In the genomic region with DNA sequence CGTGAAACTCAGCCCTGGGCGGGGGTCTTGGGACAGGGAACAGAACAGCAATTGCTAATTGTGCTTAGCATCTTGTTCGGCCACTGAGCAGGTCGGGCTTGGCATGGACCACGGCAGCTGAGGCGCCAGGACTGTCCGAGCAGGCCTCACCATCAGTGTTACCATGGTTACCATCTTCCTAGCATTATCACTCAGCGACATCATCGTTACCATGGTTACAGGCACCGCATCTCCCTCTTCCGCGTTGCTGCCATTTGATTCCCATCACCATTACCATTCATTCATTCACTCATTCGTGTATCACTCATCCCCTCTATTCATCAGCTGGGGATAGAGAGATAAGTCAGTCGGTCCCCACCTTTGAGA, we compare ENCODE assay signal across 10 cellular contexts.
DNase-seq lines count a peak whose midpoint lies in the region; TF ChIP-seq lines count a peak whose summit lies in the region.
"Had no signal": no experiment of that assay in that cellular context is flagged by ENCODE, and none has a peak within 500 bp of the region (broad histone marks: within the 10 kb centered on the region; RNA-seq: fewer than 3 reads in every experiment).

No MANE protein-coding gene starts in this region.

- TF ChIP-seq CTCF in endodermal cell (conservative IDR thresholded peaks at IDR 0.05) = no peak
- no peak for TF ChIP-seq CTCF in spleen (IDR thresholded peaks at IDR 0.05 in 8 of 11, conservative IDR thresholded peaks at IDR 0.05 in 3 of 11)

- no peak overlapping the region for H3K9ac ChIP-seq in endodermal cell (ENCODE audit: extremely low read depth, low read length, poor library complexity, severe bottlenecking)

- peaks cover 11% of the 10 kb centered on the region for H3K4me1 Mint-ChIP-seq in endodermal cell

- H3K27me3 ChIP-seq in endodermal cell (ENCODE audit: control insufficient read depth, insufficient read depth, low read length, poor library complexity, severe bottlenecking) (peaks cover 36% of the 10 kb centered on the region), spleen (replicated peaks in 1 of 7) (peaks cover 0 to 19% (median 0%) of the 10 kb centered on the region in 7 donors)

- H3K4me3 ChIP-seq in endodermal cell (ENCODE audit: low read length) (no peak overlapping the region), spleen (peak overlapping the region in 7 of 8 donors; percentile 54 to 82 (median 64))

- DNase-seq in NCI-H82 (lab: John Stamatoyannopoulos, UW) (peak; percentile 28), NCI-H82 treated with DMSO at 0.1 percent for 48 hours (lab: John Stamatoyannopoulos, UW; ENCODE audit: unreplicated experiment) (no peak), RKO (ENCODE audit: low spot score) (peak; percentile 48), endodermal cell (peak; percentile 75), spleen (no peak), dermis blood vessel endothelial cell (no peak), NCI-H146 treated with DMSO at 0.1 percent for 48 hours (lab: John Stamatoyannopoulos, UW; ENCODE audit: unreplicated experiment) (no peak), cortex of kidney (lab: John Stamatoyannopoulos, UW) (no peak)
- DNase-seq: upper lobe of right lung had no signal

- H3K36me3 Mint-ChIP-seq in endodermal cell (ENCODE audit: low read depth) = no peaks in the 10 kb centered on the region

- no peak overlapping the region for H3K27ac ChIP-seq in endodermal cell (ENCODE audit: low read depth, low read length)
- peak overlapping the region; percentile 91 to 99 (median 97) for H3K27ac ChIP-seq in spleen

- intact Hi-C loops in spleen (cut with DNase I; ENCODE audit: low total_unique reads) = no loop called here

- peaks cover 59% of the 10 kb centered on the region for H3K27me3 Mint-ChIP-seq in endodermal cell (ENCODE audit: insufficient read depth)

- H3K36me3 ChIP-seq in endodermal cell (ENCODE audit: control insufficient read depth, insufficient read depth, low read length) = no peaks in the 10 kb centered on the region
- no peaks in the 10 kb centered on the region for H3K36me3 ChIP-seq in spleen
- H3K36me3 ChIP-seq: colonic mucosa, upper lobe of right lung had no signal

- no peaks in the 10 kb centered on the region for H3K9me3 ChIP-seq in endodermal cell (ENCODE audit: control insufficient read depth, low read length)
- no peaks in the 10 kb centered on the region for H3K9me3 ChIP-seq in spleen
- H3K9me3 ChIP-seq: colonic mucosa, upper lobe of right lung had no signal

- no peak for TF ChIP-seq POLR2A in spleen (IDR thresholded peaks at IDR 0.05)

- H3K27ac Mint-ChIP-seq in endodermal cell = no peak overlapping the region

- H3K4me1 ChIP-seq in endodermal cell (ENCODE audit: control insufficient read depth, insufficient read depth, low read length) = no peaks in the 10 kb centered on the region
- H3K4me1 ChIP-seq in spleen = peaks cover 33 to 51% (median 46%) of the 10 kb centered on the region in 6 donors
- H3K4me1 ChIP-seq: colonic mucosa had no signal

- H3K9me3 Mint-ChIP-seq in endodermal cell = peaks cover 2% of the 10 kb centered on the region

- WGBS in endodermal cell (ENCODE audit: insufficient coverage in 1 of 2, insufficient read length in 1 of 2), 2 experiments = 54 to 60% methylated on average over 13 to 14 of the region's 14 CpGs
- 61 to 69% (median 65%) methylated on average over 14 of the region's 14 CpGs for WGBS in spleen, 5 donors

- H3K4me3 Mint-ChIP-seq in endodermal cell = peak overlapping the region; percentile 58

Comparison
In these comparisons a context has a peak if more than half of its experiments do, and no peak if none do; other contexts are left out.
1. DNase-seq: peak in NCI-H82 (single experiment), RKO (single experiment) and endodermal cell (single experiment); none in NCI-H82 treated with DMSO at 0.1 percent for 48 hours (single experiment), spleen (single experiment), dermis blood vessel endothelial cell (single experiment), NCI-H146 treated with DMSO at 0.1 percent for 48 hours (single experiment) and cortex of kidney (single experiment).